ENCODE assay signal across 1 cellular context in genomic region chr15:22664294-22665058, GRCh38.
TF ChIP-seq lines count a peak whose summit lies in the region.

No MANE protein-coding gene starts in this region.

TF ChIP-seq in HepG2, 621 proteins besides CTCF, POLR2A, EP300 and RAD21 (continued from another document):
- TF ChIP-seq UBTF (CRISPR knock-in tag; IDR thresholded peaks at IDR 0.05) = peak; percentile 49; the same call in 1 of the 2 replicates
- TF ChIP-seq MEIS2 (CRISPR knock-in tag; IDR thresholded peaks at IDR 0.05) = peak; percentile 17; the same call in 1 of the 2 replicates
- peak; percentile 6; the same call in 1 of the 2 replicates for TF ChIP-seq GABPB1 (CRISPR knock-in tag; IDR thresholded peaks at IDR 0.05)
- peak; percentile 63 for TF ChIP-seq RBFOX2 (IDR thresholded peaks at IDR 0.05; ENCODE audit: low read depth, low read length)
- TF ChIP-seq ZNF777 (CRISPR knock-in tag; IDR thresholded peaks at IDR 0.05) = peak; percentile 71; the same call in 1 of the 2 replicates
